24 cellular contexts compared by ENCODE assay signal in genomic region chr6:149400050-149400449, GRCh38. TPM values are rescaled to one million over a fixed set of nuclear protein-coding genes. Genes with fewer than 3 reads are reported as not detected.
"Had no signal": no experiment of that assay in that cellular context is flagged by ENCODE, and none has a peak within 500 bp of the region (broad histone marks: within the 10 kb centered on the region; RNA-seq: fewer than 3 reads in every experiment).

TSS of gene SUMO4 (plus strand) at chr6:149400262. CDS start at chr6:149400392, 130 bp downstream.

- FAIRE-seq: frontal cortex, urothelium cell line had no signal

- H3K4me3 Mint-ChIP-seq: activated B cell treated with CpG ODN at 0.5 μM for 24 hours; activated CD4-positive, alpha-beta T cell treated with anti-CD3 and anti-CD28 coated beads for 36 hours; effector memory CD8-positive, alpha-beta T cell; natural killer cell treated with Interleukin-12 subunit alpha and Interleukin-12 subunit beta and Interleukin-15 and Interleukin-18, amount 100 ng/mL, for 72 hours; stimulated activated naive CD8-positive, alpha-beta T cell treated with anti-CD3 and anti-CD28 coated beads, Interleukin-15, amount 100 ng/mL, for 72 hours; T-cell had no signal

- H3K9ac ChIP-seq: parathyroid adenoma had no signal

- ATAC-seq: activated CD4-positive, alpha-beta T cell treated with anti-CD3 and anti-CD28 coated beads for 36 hours; effector memory CD8-positive, alpha-beta T cell; natural killer cell treated with Interleukin-12 subunit alpha and Interleukin-12 subunit beta and Interleukin-15 and Interleukin-18, amount 100 ng/mL, for 72 hours; right cardiac atrium; SK-N-SH treated with all-trans-retinoic acid at 6 μM for 48 hours; stimulated activated naive CD8-positive, alpha-beta T cell treated with anti-CD3 and anti-CD28 coated beads, Interleukin-15, amount 100 ng/mL, for 72 hours; T-cell had no signal

- H3K27me3 ChIP-seq: adrenal gland, ascending aorta, brain microvascular endothelial cell, dorsolateral prefrontal cortex, esophagus muscularis mucosa, tibial nerve had no signal

- H3K4me1 ChIP-seq: adrenal gland, ascending aorta, parathyroid adenoma, tibial nerve had no signal

- H3K9me3 Mint-ChIP-seq: activated B cell treated with CpG ODN at 0.5 μM for 24 hours; effector memory CD8-positive, alpha-beta T cell; natural killer cell treated with Interleukin-12 subunit alpha and Interleukin-12 subunit beta and Interleukin-15 and Interleukin-18, amount 100 ng/mL, for 72 hours; stimulated activated naive CD8-positive, alpha-beta T cell treated with anti-CD3 and anti-CD28 coated beads, Interleukin-15, amount 100 ng/mL, for 72 hours; T-cell had no signal

- H3K4me3 ChIP-seq: adrenal gland, ascending aorta, dorsolateral prefrontal cortex, esophagus muscularis mucosa, tibial nerve had no signal

- H3K27ac Mint-ChIP-seq: activated CD4-positive, alpha-beta T cell treated with anti-CD3 and anti-CD28 coated beads for 36 hours; activated T-helper 2 cell treated with anti-CD3 and anti-CD28 coated beads, Interferon-gamma antibody, Interleukin-2, Interleukin-4, amounts not matched to agents 10 μg/mL and 5 μg/mL and 100 μg/mL, durations not matched to agents 14 hours and 24 hours and 36 hours had no signal

- H3K27ac ChIP-seq: adrenal gland, ascending aorta, brain microvascular endothelial cell, dorsolateral prefrontal cortex, esophagus muscularis mucosa, parathyroid adenoma, tibial nerve had no signal

- DNase-seq: activated B cell treated with CpG ODN at 0.5 μM for 24 hours; activated CD4-positive, alpha-beta T cell treated with anti-CD3 and anti-CD28 coated beads for 36 hours; activated naive CD4-positive, alpha-beta T cell; adrenal gland; brain microvascular endothelial cell; caudate nucleus; dorsolateral prefrontal cortex; effector memory CD8-positive, alpha-beta T cell; hypothalamus; midbrain; right cardiac atrium; stimulated activated CD4-positive, alpha-beta T cell treated with anti-CD3 and anti-CD28 coated beads, Interleukin-12 subunit alpha, Interleukin-12 subunit beta, amount 100 ng/mL, for 4 hours; stimulated activated CD4-positive, alpha-beta T cell treated with anti-CD3 and anti-CD28 coated beads, Interleukin-4, amount 100 ng/mL, for 4 hours; stimulated activated naive CD8-positive, alpha-beta T cell treated with anti-CD3 and anti-CD28 coated beads, Interleukin-15, amount 100 ng/mL, for 72 hours; T-cell had no signal

- H3K27me3 Mint-ChIP-seq: activated B cell treated with CpG ODN at 0.5 μM for 24 hours; activated CD4-positive, alpha-beta T cell treated with anti-CD3 and anti-CD28 coated beads for 36 hours; effector memory CD8-positive, alpha-beta T cell; natural killer cell treated with Interleukin-12 subunit alpha and Interleukin-12 subunit beta and Interleukin-15 and Interleukin-18, amount 100 ng/mL, for 72 hours; stimulated activated naive CD8-positive, alpha-beta T cell treated with anti-CD3 and anti-CD28 coated beads, Interleukin-15, amount 100 ng/mL, for 72 hours; T-cell had no signal

- H3K4me1 Mint-ChIP-seq: activated B cell treated with CpG ODN at 0.5 μM for 24 hours had no signal

- H2AFZ ChIP-seq: parathyroid adenoma had no signal

- H3K9me3 ChIP-seq: adrenal gland, ascending aorta, esophagus muscularis mucosa, tibial nerve had no signal

RNA-seq across cellular contexts. Expression of gene SUMO4, which starts in this region (rescaled TPM):
- total RNA-seq: ascending aorta had no signal
